Comparison of ENCODE assay signal across 18 cellular contexts in genomic region chr3:14514323-14514720, GRCh38. TPM values are rescaled to one million over a fixed set of nuclear protein-coding genes. Genes with fewer than 3 reads are reported as not detected.
"Had no signal": no experiment of that assay in that cellular context is flagged by ENCODE, and none has a peak within 500 bp of the region (broad histone marks: within the 10 kb centered on the region; RNA-seq: fewer than 3 reads in every experiment).

No MANE protein-coding gene starts in this region.

- H3K36me3 Mint-ChIP-seq: activated CD8-positive, alpha-beta memory T cell treated with anti-CD3 and anti-CD28 coated beads, Interleukin-2, amount 10 ng/mL, durations not matched to agents 7 days and 5 days; naive thymus-derived CD8-positive, alpha-beta T cell had no signal

- H3K27ac ChIP-seq: thyroid gland, uterus had no signal

- H3K9me3 ChIP-seq: thyroid gland, uterus had no signal

- H3K4me3 ChIP-seq: lung, thyroid gland, uterus had no signal

- FAIRE-seq: astrocyte, colon, endothelial cell of umbilical vein had no signal

- H3K27me3 ChIP-seq: thyroid gland, uterus had no signal

- H3K9me3 Mint-ChIP-seq: activated naive CD8-positive, alpha-beta T cell treated with anti-CD3 and anti-CD28 coated beads, Interleukin-2, amount 50 U/mL, for 24 hours; activated T-cell treated with anti-CD3 and anti-CD28 coated beads, Interleukin-2, amount 50 U/mL, for 4 hours; naive thymus-derived CD8-positive, alpha-beta T cell had no signal

- H3K27ac Mint-ChIP-seq: activated CD8-positive, alpha-beta memory T cell treated with anti-CD3 and anti-CD28 coated beads, Interleukin-2, amount 10 ng/mL, durations not matched to agents 7 days and 5 days; activated naive CD8-positive, alpha-beta T cell treated with anti-CD3 and anti-CD28 coated beads, Interleukin-2, amount 50 U/mL, for 24 hours; naive thymus-derived CD8-positive, alpha-beta T cell had no signal

- H3K4me3 Mint-ChIP-seq: activated CD8-positive, alpha-beta memory T cell treated with anti-CD3 and anti-CD28 coated beads, Interleukin-2, amount 10 ng/mL, durations not matched to agents 7 days and 5 days; activated naive CD8-positive, alpha-beta T cell treated with anti-CD3 and anti-CD28 coated beads, Interleukin-2, amount 50 U/mL, for 24 hours; activated T-cell treated with anti-CD3 and anti-CD28 coated beads, Interleukin-2, amount 50 U/mL, for 4 hours; naive thymus-derived CD8-positive, alpha-beta T cell had no signal

- DNase-seq: activated CD4-positive, CD25-positive, alpha-beta regulatory T cell; activated CD8-positive, alpha-beta memory T cell treated with anti-CD3 and anti-CD28 coated beads, Interleukin-2, amount 10 ng/mL, durations not matched to agents 7 days and 5 days; activated naive CD8-positive, alpha-beta T cell treated with anti-CD3 and anti-CD28 coated beads, Interleukin-2, amount 50 U/mL, for 24 hours; activated T-cell treated with anti-CD3 and anti-CD28 coated beads, Interleukin-2, amount 50 U/mL, for 4 hours; hypothalamus; naive thymus-derived CD8-positive, alpha-beta T cell; occipital lobe; stimulated activated CD4-positive, alpha-beta T cell treated with anti-CD3 and anti-CD28 coated beads, Interleukin-15, amount 100 ng/mL, for 24 hours; stimulated activated CD4-positive, alpha-beta T cell treated with anti-CD3 and anti-CD28 coated beads, Interleukin-4, amount 100 ng/mL, for 4 hours; thyroid gland had no signal

- H3K4me1 ChIP-seq: thyroid gland, uterus had no signal

- H3K36me3 ChIP-seq: thyroid gland, uterus had no signal

- H3K27me3 Mint-ChIP-seq: activated naive CD8-positive, alpha-beta T cell treated with anti-CD3 and anti-CD28 coated beads, Interleukin-2, amount 50 U/mL, for 24 hours; naive thymus-derived CD8-positive, alpha-beta T cell had no signal

- ATAC-seq: activated CD8-positive, alpha-beta memory T cell treated with anti-CD3 and anti-CD28 coated beads, Interleukin-2, amount 10 ng/mL, durations not matched to agents 7 days and 5 days; activated naive CD8-positive, alpha-beta T cell treated with anti-CD3 and anti-CD28 coated beads, Interleukin-2, amount 50 U/mL, for 24 hours; activated T-cell treated with anti-CD3 and anti-CD28 coated beads, Interleukin-2, amount 50 U/mL, for 4 hours; naive thymus-derived CD8-positive, alpha-beta T cell; SK-N-SH treated with all-trans-retinoic acid at 6 μM for 48 hours had no signal

- H3K4me1 Mint-ChIP-seq: activated CD8-positive, alpha-beta memory T cell treated with anti-CD3 and anti-CD28 coated beads, Interleukin-2, amount 10 ng/mL, durations not matched to agents 7 days and 5 days; activated naive CD8-positive, alpha-beta T cell treated with anti-CD3 and anti-CD28 coated beads, Interleukin-2, amount 50 U/mL, for 24 hours had no signal

RNA-seq across cellular contexts. Expression of gene GRIP2, which starts 25.8 kb away (rescaled TPM):
- total RNA-seq: activated CD8-positive, alpha-beta memory T cell treated with anti-CD3 and anti-CD28 coated beads, Interleukin-2, amount 10 ng/mL, durations not matched to agents 7 days and 5 days; activated T-cell treated with anti-CD3 and anti-CD28 coated beads, Interleukin-2, amount 50 U/mL, for 4 hours; endothelial cell of umbilical vein; mononuclear cell; naive thymus-derived CD8-positive, alpha-beta T cell; pulmonary artery endothelial cell had no signal
- polyA plus RNA-seq: endothelial cell of umbilical vein; naive thymus-derived CD8-positive, alpha-beta T cell had no signal
